1 cellular context compared by ENCODE assay signal in the genomic region with DNA sequence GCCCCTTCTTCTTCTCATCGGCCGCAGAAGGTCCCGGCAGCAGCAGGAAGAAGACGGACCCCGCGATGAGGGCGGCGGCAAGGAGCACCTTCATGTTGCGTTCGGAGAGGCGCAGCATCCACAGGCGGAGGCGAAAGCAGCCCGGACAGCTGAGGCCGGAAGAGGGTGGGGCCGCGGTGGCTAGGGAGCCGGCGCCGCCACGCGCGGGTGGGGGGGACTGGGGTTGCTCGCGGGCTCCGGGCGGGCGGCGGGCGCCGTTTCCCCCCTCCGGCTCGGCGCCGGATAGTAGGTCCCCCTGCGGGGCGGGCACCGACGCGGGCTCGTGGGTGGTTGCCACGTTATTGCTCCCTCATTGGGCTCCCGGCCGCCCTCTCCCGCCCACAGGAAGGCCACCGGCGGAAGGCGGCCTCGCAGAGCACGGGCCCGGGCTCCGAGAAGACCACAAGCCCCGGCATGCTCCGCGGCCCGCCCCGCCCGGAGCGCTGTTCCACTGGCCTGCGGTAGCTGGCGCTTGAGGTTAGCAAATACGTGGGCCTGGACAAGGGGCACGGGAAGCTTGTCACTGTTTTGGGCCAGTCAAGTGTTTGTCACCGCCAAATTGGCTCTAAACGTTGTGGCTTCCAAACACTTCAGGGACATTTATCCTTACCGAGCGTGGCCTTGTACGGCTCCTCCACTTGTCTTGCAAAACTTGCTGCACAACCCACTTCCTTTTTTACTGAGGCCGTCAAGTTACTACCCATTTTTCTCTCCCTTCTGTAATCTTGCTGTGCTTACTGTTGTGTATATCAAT.
TF ChIP-seq lines count a peak whose summit lies in the region.

Gene PPIB, minus strand, starts transcription at position 154 of the 793 bp plus-strand sequence. Its CDS starts 36 bp downstream, at position 118.

TF ChIP-seq in HepG2, 621 proteins besides CTCF, POLR2A, EP300 and RAD21 (continued from another document and continues in another):
- TF ChIP-seq MLXIP (CRISPR knock-in tag; IDR thresholded peaks at IDR 0.05; ENCODE audit: borderline replicate concordance) (0 out of 2 replicates have a peak, but pooled peaks have one; percentile 31), KDM2A (CRISPR knock-in tag; IDR thresholded peaks at IDR 0.05; ENCODE audit: borderline replicate concordance, low read depth) (peak; percentile 93), MYC (CRISPR knock-in tag; IDR thresholded peaks at IDR 0.05; ENCODE audit: borderline replicate concordance) (peak; percentile 81; the same call in 1 of the 2 replicates), ZNF547 (CRISPR knock-in tag; IDR thresholded peaks at IDR 0.05) (peak; percentile 56; the same call in 1 of the 2 replicates), HOXA5 (CRISPR knock-in tag; IDR thresholded peaks at IDR 0.05) (peak; percentile 50; the same call in 1 of the 2 replicates), ZNF160 (CRISPR knock-in tag; IDR thresholded peaks at IDR 0.05) (peak; percentile 20; the same call in 1 of the 2 replicates), KMT2B (CRISPR knock-in tag; IDR thresholded peaks at IDR 0.05) (peak; percentile 49; the same call in 1 of the 2 replicates), MTF1 (CRISPR knock-in tag; IDR thresholded peaks at IDR 0.05) (no peak), ZNF367 (CRISPR knock-in tag; IDR thresholded peaks at IDR 0.05; ENCODE audit: borderline replicate concordance) (no peak), SP5 (CRISPR knock-in tag; IDR thresholded peaks at IDR 0.05; ENCODE audit: borderline replicate concordance, low read depth) (0 out of 2 replicates have a peak, but pooled peaks have one; percentile 56), CSRNP2 (CRISPR knock-in tag; conservative IDR thresholded peaks at IDR 0.05; ENCODE audit: low read depth) (no peak), ZNF10 (CRISPR knock-in tag; IDR thresholded peaks at IDR 0.05; ENCODE audit: borderline replicate concordance, low read depth) (no peak), ZNF891 (CRISPR knock-in tag; IDR thresholded peaks at IDR 0.05) (no peak; the same call in 1 of the 2 replicates), ZNF747 (CRISPR knock-in tag; IDR thresholded peaks at IDR 0.05; ENCODE audit: borderline replicate concordance) (peak; percentile 80; the same call in 1 of the 2 replicates), KLF9 (CRISPR knock-in tag; IDR thresholded peaks at IDR 0.05; ENCODE audit: low read depth) (no peak), ZNF552 (CRISPR knock-in tag; IDR thresholded peaks at IDR 0.05; ENCODE audit: borderline replicate concordance) (peak; percentile 47; the same call in 1 of the 2 replicates), MTF2 (CRISPR knock-in tag; IDR thresholded peaks at IDR 0.05; ENCODE audit: borderline replicate concordance) (no peak), SMARCC2 (IDR thresholded peaks at IDR 0.05) (no peak), PHF5A (CRISPR knock-in tag; IDR thresholded peaks at IDR 0.05; ENCODE audit: low read depth, unreplicated experiment) (no peak), ZNF256 (CRISPR knock-in tag; conservative IDR thresholded peaks at IDR 0.05) (no peak; the same call in 1 of the 2 replicates), ZNF44 (CRISPR knock-in tag; IDR thresholded peaks at IDR 0.05) (no peak), SUZ12 (IDR thresholded peaks at IDR 0.05; ENCODE audit: low read depth, low read length) (peak; percentile 54), AHR (CRISPR knock-in tag; IDR thresholded peaks at IDR 0.05) (no peak; the same call in 1 of the 2 replicates), SYNCRIP (IDR thresholded peaks at IDR 0.05; ENCODE audit: insufficient read depth, low read depth, low read length) (no peak), ZEB1 (IDR thresholded peaks at IDR 0.05; ENCODE audit: insufficient replicate concordance, low read depth) (no peak), SNAI1 (CRISPR knock-in tag; IDR thresholded peaks at IDR 0.05; ENCODE audit: borderline replicate concordance) (no peak)
- TF ChIP-seq, protein P1, sequence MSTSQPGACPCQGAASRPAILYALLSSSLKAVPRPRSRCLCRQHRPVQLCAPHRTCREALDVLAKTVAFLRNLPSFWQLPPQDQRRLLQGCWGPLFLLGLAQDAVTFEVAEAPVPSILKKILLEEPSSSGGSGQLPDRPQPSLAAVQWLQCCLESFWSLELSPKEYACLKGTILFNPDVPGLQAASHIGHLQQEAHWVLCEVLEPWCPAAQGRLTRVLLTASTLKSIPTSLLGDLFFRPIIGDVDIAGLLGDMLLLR (CRISPR knock-in tag; IDR thresholded peaks at IDR 0.05) = peak; percentile 63
- TF ChIP-seq, protein P2, sequence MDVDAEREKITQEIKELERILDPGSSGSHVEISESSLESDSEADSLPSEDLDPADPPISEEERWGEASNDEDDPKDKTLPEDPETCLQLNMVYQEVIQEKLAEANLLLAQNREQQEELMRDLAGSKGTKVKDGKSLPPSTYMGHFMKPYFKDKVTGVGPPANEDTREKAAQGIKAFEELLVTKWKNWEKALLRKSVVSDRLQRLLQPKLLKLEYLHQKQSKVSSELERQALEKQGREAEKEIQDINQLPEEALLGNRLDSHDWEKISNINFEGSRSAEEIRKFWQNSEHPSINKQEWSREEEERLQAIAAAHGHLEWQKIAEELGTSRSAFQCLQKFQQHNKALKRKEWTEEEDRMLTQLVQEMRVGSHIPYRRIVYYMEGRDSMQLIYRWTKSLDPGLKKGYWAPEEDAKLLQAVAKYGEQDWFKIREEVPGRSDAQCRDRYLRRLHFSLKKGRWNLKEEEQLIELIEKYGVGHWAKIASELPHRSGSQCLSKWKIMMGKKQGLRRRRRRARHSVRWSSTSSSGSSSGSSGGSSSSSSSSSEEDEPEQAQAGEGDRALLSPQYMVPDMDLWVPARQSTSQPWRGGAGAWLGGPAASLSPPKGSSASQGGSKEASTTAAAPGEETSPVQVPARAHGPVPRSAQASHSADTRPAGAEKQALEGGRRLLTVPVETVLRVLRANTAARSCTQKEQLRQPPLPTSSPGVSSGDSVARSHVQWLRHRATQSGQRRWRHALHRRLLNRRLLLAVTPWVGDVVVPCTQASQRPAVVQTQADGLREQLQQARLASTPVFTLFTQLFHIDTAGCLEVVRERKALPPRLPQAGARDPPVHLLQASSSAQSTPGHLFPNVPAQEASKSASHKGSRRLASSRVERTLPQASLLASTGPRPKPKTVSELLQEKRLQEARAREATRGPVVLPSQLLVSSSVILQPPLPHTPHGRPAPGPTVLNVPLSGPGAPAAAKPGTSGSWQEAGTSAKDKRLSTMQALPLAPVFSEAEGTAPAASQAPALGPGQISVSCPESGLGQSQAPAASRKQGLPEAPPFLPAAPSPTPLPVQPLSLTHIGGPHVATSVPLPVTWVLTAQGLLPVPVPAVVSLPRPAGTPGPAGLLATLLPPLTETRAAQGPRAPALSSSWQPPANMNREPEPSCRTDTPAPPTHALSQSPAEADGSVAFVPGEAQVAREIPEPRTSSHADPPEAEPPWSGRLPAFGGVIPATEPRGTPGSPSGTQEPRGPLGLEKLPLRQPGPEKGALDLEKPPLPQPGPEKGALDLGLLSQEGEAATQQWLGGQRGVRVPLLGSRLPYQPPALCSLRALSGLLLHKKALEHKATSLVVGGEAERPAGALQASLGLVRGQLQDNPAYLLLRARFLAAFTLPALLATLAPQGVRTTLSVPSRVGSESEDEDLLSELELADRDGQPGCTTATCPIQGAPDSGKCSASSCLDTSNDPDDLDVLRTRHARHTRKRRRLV (CRISPR knock-in tag; IDR thresholded peaks at IDR 0.05) = no peak
- TF ChIP-seq, protein P3, sequence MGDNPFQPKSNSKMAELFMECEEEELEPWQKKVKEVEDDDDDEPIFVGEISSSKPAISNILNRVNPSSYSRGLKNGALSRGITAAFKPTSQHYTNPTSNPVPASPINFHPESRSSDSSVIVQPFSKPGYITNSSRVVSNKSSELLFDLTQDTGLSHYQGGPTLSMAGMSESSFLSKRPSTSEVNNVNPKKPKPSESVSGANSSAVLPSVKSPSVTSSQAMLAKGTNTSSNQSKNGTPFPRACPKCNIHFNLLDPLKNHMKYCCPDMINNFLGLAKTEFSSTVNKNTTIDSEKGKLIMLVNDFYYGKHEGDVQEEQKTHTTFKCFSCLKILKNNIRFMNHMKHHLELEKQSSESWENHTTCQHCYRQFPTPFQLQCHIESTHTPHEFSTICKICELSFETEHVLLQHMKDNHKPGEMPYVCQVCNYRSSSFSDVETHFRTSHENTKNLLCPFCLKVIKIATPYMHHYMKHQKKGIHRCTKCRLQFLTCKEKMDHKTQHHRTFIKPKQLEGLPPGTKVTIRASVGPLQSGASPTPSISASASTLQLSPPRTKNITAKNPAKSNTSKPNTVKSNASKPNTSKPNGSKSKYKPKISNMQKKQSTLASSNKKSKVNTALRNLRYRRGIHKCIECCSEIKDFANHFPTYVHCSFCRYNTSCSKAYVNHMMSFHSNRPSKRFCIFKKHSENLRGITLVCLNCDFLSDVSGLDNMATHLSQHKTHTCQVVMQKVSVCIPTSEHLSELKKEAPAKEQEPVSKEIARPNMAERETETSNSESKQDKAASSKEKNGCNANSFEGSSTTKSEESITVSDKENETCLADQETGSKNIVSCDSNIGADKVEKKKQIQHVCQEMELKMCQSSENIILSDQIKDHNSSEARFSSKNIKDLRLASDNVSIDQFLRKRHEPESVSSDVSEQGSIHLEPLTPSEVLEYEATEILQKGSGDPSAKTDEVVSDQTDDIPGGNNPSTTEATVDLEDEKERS (CRISPR knock-in tag; IDR thresholded peaks at IDR 0.05) = no peak
- TF ChIP-seq, protein P4, sequence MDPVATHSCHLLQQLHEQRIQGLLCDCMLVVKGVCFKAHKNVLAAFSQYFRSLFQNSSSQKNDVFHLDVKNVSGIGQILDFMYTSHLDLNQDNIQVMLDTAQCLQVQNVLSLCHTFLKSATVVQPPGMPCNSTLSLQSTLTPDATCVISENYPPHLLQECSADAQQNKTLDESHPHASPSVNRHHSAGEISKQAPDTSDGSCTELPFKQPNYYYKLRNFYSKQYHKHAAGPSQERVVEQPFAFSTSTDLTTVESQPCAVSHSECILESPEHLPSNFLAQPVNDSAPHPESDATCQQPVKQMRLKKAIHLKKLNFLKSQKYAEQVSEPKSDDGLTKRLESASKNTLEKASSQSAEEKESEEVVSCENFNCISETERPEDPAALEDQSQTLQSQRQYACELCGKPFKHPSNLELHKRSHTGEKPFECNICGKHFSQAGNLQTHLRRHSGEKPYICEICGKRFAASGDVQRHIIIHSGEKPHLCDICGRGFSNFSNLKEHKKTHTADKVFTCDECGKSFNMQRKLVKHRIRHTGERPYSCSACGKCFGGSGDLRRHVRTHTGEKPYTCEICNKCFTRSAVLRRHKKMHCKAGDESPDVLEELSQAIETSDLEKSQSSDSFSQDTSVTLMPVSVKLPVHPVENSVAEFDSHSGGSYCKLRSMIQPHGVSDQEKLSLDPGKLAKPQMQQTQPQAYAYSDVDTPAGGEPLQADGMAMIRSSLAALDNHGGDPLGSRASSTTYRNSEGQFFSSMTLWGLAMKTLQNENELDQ (CRISPR knock-in tag; IDR thresholded peaks at IDR 0.05; ENCODE audit: borderline replicate concordance) = no peak
- TF ChIP-seq, protein P5, sequence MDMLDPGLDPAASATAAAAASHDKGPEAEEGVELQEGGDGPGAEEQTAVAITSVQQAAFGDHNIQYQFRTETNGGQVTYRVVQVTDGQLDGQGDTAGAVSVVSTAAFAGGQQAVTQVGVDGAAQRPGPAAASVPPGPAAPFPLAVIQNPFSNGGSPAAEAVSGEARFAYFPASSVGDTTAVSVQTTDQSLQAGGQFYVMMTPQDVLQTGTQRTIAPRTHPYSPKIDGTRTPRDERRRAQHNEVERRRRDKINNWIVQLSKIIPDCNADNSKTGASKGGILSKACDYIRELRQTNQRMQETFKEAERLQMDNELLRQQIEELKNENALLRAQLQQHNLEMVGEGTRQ (IDR thresholded peaks at IDR 0.05; ENCODE audit: low read depth, low read length) = no peak
- TF ChIP-seq, protein P5 (CRISPR knock-in tag; IDR thresholded peaks at IDR 0.05; ENCODE audit: borderline replicate concordance) = no peak
- TF ChIP-seq, protein P6, sequence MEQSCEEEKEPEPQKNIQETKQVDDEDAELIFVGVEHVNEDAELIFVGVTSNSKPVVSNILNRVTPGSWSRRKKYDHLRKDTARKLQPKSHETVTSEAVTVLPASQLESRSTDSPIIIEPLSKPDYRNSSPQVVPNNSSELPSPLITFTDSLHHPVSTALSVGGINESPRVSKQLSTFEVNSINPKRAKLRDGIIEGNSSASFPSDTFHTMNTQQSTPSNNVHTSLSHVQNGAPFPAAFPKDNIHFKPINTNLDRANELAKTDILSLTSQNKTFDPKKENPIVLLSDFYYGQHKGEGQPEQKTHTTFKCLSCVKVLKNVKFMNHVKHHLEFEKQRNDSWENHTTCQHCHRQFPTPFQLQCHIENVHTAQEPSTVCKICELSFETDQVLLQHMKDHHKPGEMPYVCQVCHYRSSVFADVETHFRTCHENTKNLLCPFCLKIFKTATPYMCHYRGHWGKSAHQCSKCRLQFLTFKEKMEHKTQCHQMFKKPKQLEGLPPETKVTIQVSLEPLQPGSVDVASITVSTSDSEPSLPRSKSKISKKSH (CRISPR knock-in tag; IDR thresholded peaks at IDR 0.05; ENCODE audit: borderline replicate concordance) = no peak
